In genomic region chr2:190506666-190507065, GRCh38 we compare ENCODE assay signal across 15 cellular contexts. TPM values are rescaled to one million over a fixed set of nuclear protein-coding genes. Genes with fewer than 3 reads are reported as not detected.
DNase-seq lines count a peak whose midpoint lies in the region; ATAC-seq and TF ChIP-seq lines count a peak whose summit lies in the region.
"Had no signal": no experiment of that assay in that cellular context is flagged by ENCODE, and none has a peak within 500 bp of the region (broad histone marks: within the 10 kb centered on the region; RNA-seq: fewer than 3 reads in every experiment).

No MANE protein-coding gene starts in this region.

- 0% methylated on average over 2 of the region's 2 CpGs for WGBS in mammary epithelial cell (ENCODE audit: low coverage, missing lambda C conversion rate)

- H3K27me3 Mint-ChIP-seq in stimulated activated memory B cell treated with anti-CD40 and anti-IgM and Interleukin-4, amounts not matched to agents 10 μg/mL and 1 μg/mL and 100 μg/mL, for 72 hours: no peaks in the 10 kb centered on the region

- no peak overlapping the region for H3K27ac ChIP-seq in mammary epithelial cell (ENCODE audit: insufficient read depth, low read depth, low read length)
- H3K27ac ChIP-seq: ovary, SJSA1, upper lobe of right lung had no signal

- peak overlapping the region; percentile 79 for H3K27ac Mint-ChIP-seq in stimulated activated memory B cell treated with anti-CD40 and anti-IgM and Interleukin-4, amounts not matched to agents 10 μg/mL and 1 μg/mL and 100 μg/mL, for 72 hours
- H3K27ac Mint-ChIP-seq: GM23338 had no signal

- in situ Hi-C loops in mammary epithelial cell (cut with MboI; ENCODE audit: low sequenced_read_pairs in 2 of 2): loop anchor here (25.0 kb wide), 2 partner anchors 119 to 419 kb away; no protein-coding TSS in a partner anchor

- no peak for ATAC-seq in stimulated activated memory B cell treated with anti-CD40 and anti-IgM and Interleukin-4, amounts not matched to agents 10 μg/mL and 1 μg/mL and 100 μg/mL, for 72 hours
- ATAC-seq in GM18520 (IDR thresholded peaks at IDR 0.05; ENCODE audit: unreplicated experiment) (no peak), GM19395 (IDR thresholded peaks at IDR 0.05; ENCODE audit: unreplicated experiment) (no peak)
- ATAC-seq: GM23338, left ventricle myocardium superior, upper lobe of right lung had no signal

- H3K4me3 Mint-ChIP-seq in stimulated activated memory B cell treated with anti-CD40 and anti-IgM and Interleukin-4, amounts not matched to agents 10 μg/mL and 1 μg/mL and 100 μg/mL, for 72 hours: no peak overlapping the region
- H3K4me3 Mint-ChIP-seq: GM23338 had no signal

- H3K36me3 Mint-ChIP-seq in stimulated activated memory B cell treated with anti-CD40 and anti-IgM and Interleukin-4, amounts not matched to agents 10 μg/mL and 1 μg/mL and 100 μg/mL, for 72 hours: peaks cover 26% of the 10 kb centered on the region

- H3K4me3 ChIP-seq in mammary epithelial cell (replicated peaks in 1 of 3; ENCODE audit: insufficient read depth in 1 of 3, low read depth in 2 of 3, low read length in 3 of 3): no peak overlapping the region
- H3K4me3 ChIP-seq: GM23338, ovary, SJSA1, upper lobe of right lung had no signal

- CTCF ChIA-PET in mammary epithelial cell (lab: Charles Lee; ENCODE audit: low non-redundant PET): no interaction called here

- no peaks in the 10 kb centered on the region for H3K27me3 ChIP-seq in mammary epithelial cell (ENCODE audit: insufficient read depth, low read length)
- H3K27me3 ChIP-seq: ovary, SJSA1, upper lobe of right lung had no signal

- peaks cover 4% of the 10 kb centered on the region for H3K36me3 ChIP-seq in mammary epithelial cell (ENCODE audit: insufficient read depth, low read length)
- H3K36me3 ChIP-seq: ovary had no signal

- H3K4me1 Mint-ChIP-seq in stimulated activated memory B cell treated with anti-CD40 and anti-IgM and Interleukin-4, amounts not matched to agents 10 μg/mL and 1 μg/mL and 100 μg/mL, for 72 hours: peaks cover 21% of the 10 kb centered on the region

- no peaks in the 10 kb centered on the region for H3K9me3 Mint-ChIP-seq in stimulated activated memory B cell treated with anti-CD40 and anti-IgM and Interleukin-4, amounts not matched to agents 10 μg/mL and 1 μg/mL and 100 μg/mL, for 72 hours
- H3K9me3 Mint-ChIP-seq: GM23338 had no signal

- peaks cover 6% of the 10 kb centered on the region for H3K4me1 ChIP-seq in mammary epithelial cell (ENCODE audit: insufficient read depth, low read length)
- H3K4me1 ChIP-seq: SJSA1 had no signal

- H2AFZ ChIP-seq in mammary epithelial cell (ENCODE audit: low read depth, low read length): no peak overlapping the region
- H2AFZ ChIP-seq: GM23338 had no signal

- H4K20me1 ChIP-seq in mammary epithelial cell (ENCODE audit: insufficient read depth, low read length): no peaks in the 10 kb centered on the region

- H3K79me2 ChIP-seq in mammary epithelial cell (ENCODE audit: insufficient read depth, low read length): no peaks in the 10 kb centered on the region

- TF ChIP-seq CTCF in mammary epithelial cell (conservative IDR thresholded peaks at IDR 0.05 in 1 of 2, IDR thresholded peaks at IDR 0.05 in 1 of 2; ENCODE audit: extremely low read depth in 1 of 2, insufficient read depth in 1 of 2, low read depth in 1 of 2, low read length in 2 of 2): no peak

- H3K9me3 ChIP-seq in mammary epithelial cell (replicated peaks; ENCODE audit: insufficient read depth, low read length): no peaks in the 10 kb centered on the region
- H3K9me3 ChIP-seq: ovary, SJSA1, upper lobe of right lung had no signal

- intact Hi-C loops in mammary epithelial cell (cut with micrococcal nuclease): no loop called here

- no TSS peak for BruUV-seq in mammary epithelial cell (replicated peaks; lab: Mats Ljungman, UMichigan)

- dilution Hi-C loops in mammary epithelial cell (cut with HindIII; ENCODE audit: low sequenced_read_pairs): no loop called here

- H3K9ac ChIP-seq in mammary epithelial cell (ENCODE audit: insufficient read depth, low read length): no peak overlapping the region

- DNase-seq in NCI-H2196 (lab: John Stamatoyannopoulos, UW; ENCODE audit: unreplicated experiment) (peak; percentile 28), NCI-H2196 treated with DMSO at 0.1 percent for 48 hours (lab: John Stamatoyannopoulos, UW; ENCODE audit: unreplicated experiment) (no peak), NCI-H2081 treated with DMSO at 0.1 percent for 48 hours (lab: John Stamatoyannopoulos, UW) (peak; percentile 84), mammary epithelial cell (peak; percentile 30), AML-193 (lab: John Stamatoyannopoulos, UW) (no peak)
- DNase-seq: activated T-cell treated with anti-CD3 and anti-CD28 coated beads, Interleukin-2, amount 50 U/mL, for 1 hour; left ventricle myocardium superior; NK-92 treated with Interleukin-12 subunit alpha and Interleukin-12 subunit beta, amount 100 ng/mL, for 24 hours; upper lobe of right lung had no signal

- H3K4me2 ChIP-seq in mammary epithelial cell (ENCODE audit: insufficient read depth, low read depth, low read length): no peak overlapping the region
- H3K4me2 ChIP-seq: GM23338 had no signal

RNA-seq across cellular contexts. Expression of gene NEMP2, which starts 27.9 kb away (rescaled TPM):
- total RNA-seq in mammary epithelial cell: 1 to 10 TPM; 5.0 to 6.0 TPM
- 3.1 TPM for polyA plus RNA-seq in mammary epithelial cell
- 11.3 TPM for polyA minus RNA-seq in mammary epithelial cell

Comparison
In these comparisons a context has a peak if more than half of its experiments do, and no peak if none do; other contexts are left out.
1. DNase-seq: peak in NCI-H2196 (single experiment), NCI-H2081 treated with DMSO at 0.1 percent for 48 hours (single experiment) and mammary epithelial cell (single experiment); none in NCI-H2196 treated with DMSO at 0.1 percent for 48 hours (single experiment) and AML-193 (0 of 2).